8 cellular contexts compared by ENCODE assay signal in the genomic region with DNA sequence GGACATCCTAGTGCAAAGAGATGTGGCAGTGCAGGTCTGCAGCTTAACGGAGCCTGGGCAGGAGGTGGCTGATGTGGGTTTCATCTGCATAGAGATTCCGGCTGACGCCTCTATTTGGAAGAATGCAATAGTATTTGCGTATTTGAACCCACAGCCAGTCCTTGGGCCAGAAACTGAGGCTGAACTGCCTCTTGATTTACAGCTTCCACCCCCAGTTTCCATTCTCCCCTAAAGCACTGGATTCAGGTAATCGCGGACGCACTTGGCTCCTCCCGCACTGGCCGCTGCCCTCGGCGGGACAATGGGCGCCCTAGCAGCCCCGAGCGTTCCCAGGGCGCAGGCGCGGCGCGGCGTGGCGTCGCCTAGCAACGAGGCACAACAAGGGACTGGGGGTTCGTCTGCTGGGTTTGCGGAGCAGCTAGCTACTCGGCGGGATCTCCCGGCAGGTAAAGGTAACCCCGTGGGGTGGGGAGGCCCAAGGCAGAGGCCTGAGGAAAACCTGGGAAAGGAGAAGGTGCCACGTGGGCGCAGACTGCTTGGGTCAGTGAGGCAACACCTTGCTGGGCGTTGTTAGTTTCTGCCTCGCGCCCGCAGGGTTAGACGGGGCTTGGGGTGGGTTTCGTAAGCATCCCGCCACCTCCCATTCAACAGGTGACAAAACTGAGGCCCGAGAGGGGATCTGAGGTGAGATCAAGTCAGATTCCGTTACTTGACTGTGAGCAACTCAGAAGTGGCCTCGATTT. TPM values are rescaled to one million over a fixed set of nuclear protein-coding genes. Genes with fewer than 3 reads are reported as not detected.
A peak's percentile ranks its signal among the peaks of the same experiment; 100 is the strongest.
DNase-seq lines count a peak whose midpoint lies in the region; ATAC-seq and TF ChIP-seq lines count a peak whose summit lies in the region.

A gene with protein sequence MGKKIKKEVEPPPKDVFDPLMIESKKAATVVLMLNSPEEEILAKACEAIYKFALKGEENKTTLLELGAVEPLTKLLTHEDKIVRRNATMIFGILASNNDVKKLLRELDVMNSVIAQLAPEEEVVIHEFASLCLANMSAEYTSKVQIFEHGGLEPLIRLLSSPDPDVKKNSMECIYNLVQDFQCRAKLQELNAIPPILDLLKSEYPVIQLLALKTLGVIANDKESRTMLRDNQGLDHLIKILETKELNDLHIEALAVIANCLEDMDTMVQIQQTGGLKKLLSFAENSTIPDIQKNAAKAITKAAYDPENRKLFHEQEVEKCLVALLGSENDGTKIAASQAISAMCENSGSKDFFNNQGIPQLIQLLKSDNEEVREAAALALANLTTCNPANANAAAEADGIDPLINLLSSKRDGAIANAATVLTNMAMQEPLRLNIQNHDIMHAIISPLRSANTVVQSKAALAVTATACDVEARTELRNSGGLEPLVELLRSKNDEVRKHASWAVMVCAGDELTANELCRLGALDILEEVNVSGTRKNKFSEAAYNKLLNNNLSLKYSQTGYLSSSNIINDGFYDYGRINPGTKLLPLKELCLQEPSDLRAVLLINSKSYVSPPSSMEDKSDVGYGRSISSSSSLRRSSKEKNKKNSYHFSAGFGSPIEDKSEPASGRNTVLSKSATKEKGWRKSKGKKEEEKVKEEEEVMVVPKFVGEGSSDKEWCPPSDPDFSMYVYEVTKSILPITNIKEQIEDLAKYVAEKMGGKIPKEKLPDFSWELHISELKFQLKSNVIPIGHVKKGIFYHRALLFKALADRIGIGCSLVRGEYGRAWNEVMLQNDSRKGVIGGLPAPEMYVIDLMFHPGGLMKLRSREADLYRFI (plus strand): TSS at position 393 of the 743 bp plus-strand sequence. CDS start 3,944 bp downstream, outside the sequence.

- H3K36me3 ChIP-seq in tibial artery: no peaks in the 10 kb centered on the region

- intact Hi-C loops in left cardiac atrium (cut with DNase I): no loop called here
- intact Hi-C loops in tibial artery (cut with DNase I; ENCODE audit: low total_unique reads): no loop called here

- peaks cover 0 to 29% (median 7%) of the 10 kb centered on the region in 4 donors for H3K4me1 ChIP-seq in tibial artery

- peak; percentile 72 for ATAC-seq in GM18519 (IDR thresholded peaks at IDR 0.05; ENCODE audit: low FRiP score, unreplicated experiment)
- ATAC-seq in HG02973 (IDR thresholded peaks at IDR 0.05; ENCODE audit: unreplicated experiment): peak; percentile 91
- peak; percentile 90 to 98 for ATAC-seq in left cardiac atrium

- H3K27ac ChIP-seq in tibial artery: no peak within 1 kb of the TSS

- TF ChIP-seq CTCF in tibial artery (IDR thresholded peaks at IDR 0.05): no peak

- peak within 1 kb of the TSS; percentile 30 to 40 for H3K4me3 ChIP-seq in tibial artery

- H3K27me3 ChIP-seq in tibial artery: peaks cover 0 to 7% of the 10 kb centered on the region in 2 donors

- H3K9me3 ChIP-seq in tibial artery: no peaks in the 10 kb centered on the region

- peak; percentile 14 for DNase-seq in OCI-M2 (lab: John Stamatoyannopoulos, UW; ENCODE audit: unreplicated experiment)
- DNase-seq in activated naive CD4-positive, alpha-beta T cell treated with anti-CD3 and anti-CD28 coated beads, Interleukin-2, amount 50 U/mL, for 16 hours: peak; percentile 70
- DNase-seq in left cardiac atrium: peak; percentile 76
- DNase-seq in pons (ENCODE audit: low spot score): peak; percentile 73
- no peak for DNase-seq in tibial artery
- no peak for DNase-seq in HCEC 1CT

RNA-seq across cellular contexts. Expression of the gene that starts here (rescaled TPM):
- total RNA-seq in left cardiac atrium: not detected

Comparison
In these comparisons a context has a peak if more than half of its experiments do, and no peak if none do; other contexts are left out.
1. Peak in DNase-seq and ATAC-seq in left cardiac atrium; RNA of the gene not detected or under 1 TPM.
2. DNase-seq: peak in OCI-M2 (single experiment), activated naive CD4-positive, alpha-beta T cell treated with anti-CD3 and anti-CD28 coated beads, Interleukin-2, amount 50 U/mL, for 16 hours (single experiment) and pons (single experiment); none in tibial artery (0 of 2) and HCEC 1CT (single experiment).
3. Peak in every context shown above with its lines, with median percentiles within 50 percentile points of each other: ATAC-seq.